9 cellular contexts compared by ENCODE assay signal in the genomic region with DNA sequence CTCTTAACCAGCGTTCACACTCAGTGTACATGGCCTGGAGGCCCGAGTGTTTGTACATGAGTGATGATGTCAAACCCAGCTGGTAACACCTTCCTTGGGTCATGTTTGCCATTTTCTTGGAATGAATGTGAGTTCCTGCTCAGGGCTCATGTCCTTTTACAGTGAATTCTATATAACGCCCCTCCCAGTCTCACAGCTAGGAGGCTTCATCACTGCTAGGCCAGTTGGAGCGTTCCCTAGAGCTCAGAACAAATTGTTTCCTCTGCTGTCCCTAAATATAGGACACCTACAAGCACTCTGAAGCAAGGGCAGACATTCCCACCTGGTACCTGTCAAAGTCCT. TPM values are rescaled to one million over a fixed set of nuclear protein-coding genes. Genes with fewer than 3 reads are reported as not detected.
A peak's percentile ranks its signal among the peaks of the same experiment; 100 is the strongest.
DNase-seq lines count a peak whose midpoint lies in the region; ATAC-seq and TF ChIP-seq lines count a peak whose summit lies in the region.
"Had no signal": no experiment of that assay in that cellular context is flagged by ENCODE, and none has a peak within 500 bp of the region (broad histone marks: within the 10 kb centered on the region; RNA-seq: fewer than 3 reads in every experiment).

No MANE protein-coding gene starts in this region.

- no peak for DNase-seq in activated naive CD4-positive, alpha-beta T cell treated with anti-CD3 and anti-CD28 coated beads for 36 hours
- no peak for DNase-seq in activated naive CD4-positive, alpha-beta T cell treated with anti-CD3 and anti-CD28 coated beads, Interleukin-2, amount 50 U/mL, for 16 hours
- DNase-seq in dorsolateral prefrontal cortex (no peak), mesothelial cell of epicardium (ENCODE audit: low spot score in 2 of 2, unreplicated experiment in 2 of 2) (no peak), type B pancreatic cell (ENCODE audit: extremely low spot score, unreplicated experiment) (no peak), T1000 (lab: John Stamatoyannopoulos, UW) (no peak), caudate nucleus (lab: John Stamatoyannopoulos, UW) (no peak)

- H3K27ac Mint-ChIP-seq in activated naive CD4-positive, alpha-beta T cell treated with anti-CD3 and anti-CD28 coated beads for 36 hours, result peak overlapping the region; percentile 66
- peak overlapping the region; percentile 39 for H3K27ac Mint-ChIP-seq in mesothelial cell of epicardium
- peak overlapping the region; percentile 54 for H3K27ac Mint-ChIP-seq in type B pancreatic cell

- intact Hi-C loops in activated naive CD4-positive, alpha-beta T cell treated with anti-CD3 and anti-CD28 coated beads for 36 hours (cut with micrococcal nuclease), result no loop called here
- intact Hi-C loops in dorsolateral prefrontal cortex (cut with DNase I), result loop anchor here (2.0 to 5.0 kb wide), 2 partner anchors 54 to 55 kb away; no protein-coding TSS in a partner anchor

- H3K27ac ChIP-seq in dorsolateral prefrontal cortex (peak overlapping the region in 58 of 59 donors; percentile 7 to 97 (median 80)), caudate nucleus (ENCODE audit: low read depth, low read length) (no peak overlapping the region)
- H3K27ac ChIP-seq: HL-60 had no signal

- no peak for ATAC-seq in GM18907 (IDR thresholded peaks at IDR 0.05; ENCODE audit: unreplicated experiment)

- no peaks in the 10 kb centered on the region for H3K9me3 Mint-ChIP-seq in activated naive CD4-positive, alpha-beta T cell treated with anti-CD3 and anti-CD28 coated beads for 36 hours
- no peaks in the 10 kb centered on the region for H3K9me3 Mint-ChIP-seq in mesothelial cell of epicardium
- H3K9me3 Mint-ChIP-seq in type B pancreatic cell, result no peaks in the 10 kb centered on the region

- H3K27me3 Mint-ChIP-seq in activated naive CD4-positive, alpha-beta T cell treated with anti-CD3 and anti-CD28 coated beads for 36 hours (ENCODE audit: low read depth), result no peaks in the 10 kb centered on the region
- H3K27me3 Mint-ChIP-seq in mesothelial cell of epicardium (ENCODE audit: low read depth), result no peaks in the 10 kb centered on the region
- no peaks in the 10 kb centered on the region for H3K27me3 Mint-ChIP-seq in type B pancreatic cell

- no peaks in the 10 kb centered on the region for H3K27me3 ChIP-seq in dorsolateral prefrontal cortex

- no peak overlapping the region for H3K4me3 Mint-ChIP-seq in activated naive CD4-positive, alpha-beta T cell treated with anti-CD3 and anti-CD28 coated beads for 36 hours
- H3K4me3 Mint-ChIP-seq in mesothelial cell of epicardium (no peak overlapping the region), type B pancreatic cell (peak overlapping the region; percentile 70)

- peaks cover 26% of the 10 kb centered on the region for H3K36me3 Mint-ChIP-seq in activated naive CD4-positive, alpha-beta T cell treated with anti-CD3 and anti-CD28 coated beads for 36 hours (ENCODE audit: low read depth)
- H3K36me3 Mint-ChIP-seq in mesothelial cell of epicardium (peaks cover 29% of the 10 kb centered on the region), type B pancreatic cell (peaks cover 23% of the 10 kb centered on the region)

- CTCF ChIA-PET in activated naive CD4-positive, alpha-beta T cell treated with anti-CD3 and anti-CD28 coated beads for 36 hours (lab: Charles Lee), result no interaction called here

- H3K4me3 ChIP-seq in dorsolateral prefrontal cortex, result no peak overlapping the region

- H3K4me1 Mint-ChIP-seq in activated naive CD4-positive, alpha-beta T cell treated with anti-CD3 and anti-CD28 coated beads for 36 hours (ENCODE audit: low read depth), result peaks cover 31% of the 10 kb centered on the region
- H3K4me1 Mint-ChIP-seq in mesothelial cell of epicardium, result peaks cover 42% of the 10 kb centered on the region
- H3K4me1 Mint-ChIP-seq in type B pancreatic cell (ENCODE audit: unreplicated experiment), result peaks cover 54% of the 10 kb centered on the region

- TF ChIP-seq CTCF in dorsolateral prefrontal cortex (IDR thresholded peaks at IDR 0.05 in 54 of 56, conservative IDR thresholded peaks at IDR 0.05 in 2 of 56; ENCODE audit: low read depth in 1 of 56, partially characterized antibody in 56 of 56) (peak in 1 of 56 donors; percentile 7), mesothelial cell of epicardium (IDR thresholded peaks at IDR 0.05; ENCODE audit: unreplicated experiment) (no peak), type B pancreatic cell (conservative IDR thresholded peaks at IDR 0.05) (no peak)

RNA-seq across cellular contexts. Expression of a gene that starts 5.5 kb away (rescaled TPM):
- 1 to 10 TPM; 7.3 to 7.4 TPM for total RNA-seq in activated naive CD4-positive, alpha-beta T cell treated with anti-CD3 and anti-CD28 coated beads for 36 hours
- total RNA-seq in dorsolateral prefrontal cortex (10 to 100 TPM in 104 of 120 experiments, 1 to 10 TPM in 16; 7.3 to 15.5 (median 11.6) TPM), mesothelial cell of epicardium (14.9 to 16.3 TPM (median 15.5 TPM) in 3 replicates), type B pancreatic cell (ENCODE audit: low replicate concordance) (16.2 and 20.1 TPM in 2 replicates)

RNA-seq across cellular contexts. Expression of a gene that starts 22.8 kb away (rescaled TPM):
- under 1 TPM; 0.20 to 0.33 TPM for total RNA-seq in activated naive CD4-positive, alpha-beta T cell treated with anti-CD3 and anti-CD28 coated beads for 36 hours
- total RNA-seq in dorsolateral prefrontal cortex, result 10 to 100 TPM in 109 of 120 experiments, 1 to 10 TPM in 11; 6.9 to 38.1 (median 15.4) TPM
- 99.1 to 107 TPM (median 106 TPM) in 3 replicates for total RNA-seq in mesothelial cell of epicardium
- 65.1 and 68.0 TPM in 2 replicates for total RNA-seq in type B pancreatic cell (ENCODE audit: low replicate concordance)

Comparison
In these comparisons a context has a peak if more than half of its experiments do, and no peak if none do; other contexts are left out.
1. RNA of a gene that starts 22.8 kb away (total RNA-seq): 99.1 to 107 TPM in mesothelial cell of epicardium, 65.1 to 68.0 TPM in type B pancreatic cell and 6.9 to 38.1 TPM in dorsolateral prefrontal cortex; 0.20 to 0.33 TPM in activated naive CD4-positive, alpha-beta T cell treated with anti-CD3 and anti-CD28 coated beads for 36 hours; every median in the first group is over 4 times any median in the second.
2. Peak in every context shown above with its lines, with median percentiles within 50 percentile points of each other: H3K27ac Mint-ChIP-seq.